In the genomic region with DNA sequence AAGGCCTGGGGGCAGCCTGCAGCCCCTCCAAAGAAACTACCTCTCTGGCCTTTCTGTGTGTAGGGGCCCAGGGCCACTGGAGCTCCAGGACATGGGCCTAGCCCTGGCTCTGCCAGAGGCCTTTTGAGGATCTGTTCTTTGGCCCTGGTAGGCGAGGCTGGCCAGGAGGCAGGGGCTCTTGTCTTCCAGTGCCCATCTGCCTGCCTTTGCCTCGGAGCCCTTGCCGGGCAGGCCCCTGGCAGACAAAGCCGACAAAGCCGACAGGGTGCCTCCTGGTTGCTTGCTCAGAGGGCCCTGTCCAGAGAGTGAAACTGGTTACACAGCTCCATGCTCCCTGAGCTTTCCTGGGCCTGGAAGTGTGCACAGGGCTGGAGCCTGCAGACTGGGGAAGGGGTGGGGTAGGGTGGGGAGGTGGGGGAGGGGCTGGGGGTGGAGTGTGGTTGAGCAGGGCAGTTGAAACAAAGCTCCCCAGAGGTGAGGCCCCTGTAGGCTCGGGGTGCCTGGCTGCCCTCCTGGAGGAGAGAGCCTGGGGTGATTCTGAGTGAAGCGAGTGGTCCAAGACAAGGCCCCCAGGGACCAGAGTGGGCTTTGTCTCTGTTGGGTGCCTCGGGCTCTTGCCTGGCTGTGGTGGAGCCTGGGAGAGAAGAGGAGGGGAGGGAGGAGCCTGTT, we compare ENCODE assay signal across 1 cellular context.
TF ChIP-seq lines count a peak whose summit lies in the region.

No MANE protein-coding gene starts in this region.

TF ChIP-seq in K562, 482 proteins besides CTCF, POLR2A, EP300 and RAD21 (continues in another document):
- TF ChIP-seq, protein P1, sequence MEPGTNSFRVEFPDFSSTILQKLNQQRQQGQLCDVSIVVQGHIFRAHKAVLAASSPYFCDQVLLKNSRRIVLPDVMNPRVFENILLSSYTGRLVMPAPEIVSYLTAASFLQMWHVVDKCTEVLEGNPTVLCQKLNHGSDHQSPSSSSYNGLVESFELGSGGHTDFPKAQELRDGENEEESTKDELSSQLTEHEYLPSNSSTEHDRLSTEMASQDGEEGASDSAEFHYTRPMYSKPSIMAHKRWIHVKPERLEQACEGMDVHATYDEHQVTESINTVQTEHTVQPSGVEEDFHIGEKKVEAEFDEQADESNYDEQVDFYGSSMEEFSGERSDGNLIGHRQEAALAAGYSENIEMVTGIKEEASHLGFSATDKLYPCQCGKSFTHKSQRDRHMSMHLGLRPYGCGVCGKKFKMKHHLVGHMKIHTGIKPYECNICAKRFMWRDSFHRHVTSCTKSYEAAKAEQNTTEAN (CRISPR knock-in tag; IDR thresholded peaks at IDR 0.05) = no peak
- no peak for TF ChIP-seq CTBP1 (IDR thresholded peaks at IDR 0.05; ENCODE audit: borderline replicate concordance)
- no peak for TF ChIP-seq CBFA2T3 (IDR thresholded peaks at IDR 0.05)
- TF ChIP-seq, protein P2, sequence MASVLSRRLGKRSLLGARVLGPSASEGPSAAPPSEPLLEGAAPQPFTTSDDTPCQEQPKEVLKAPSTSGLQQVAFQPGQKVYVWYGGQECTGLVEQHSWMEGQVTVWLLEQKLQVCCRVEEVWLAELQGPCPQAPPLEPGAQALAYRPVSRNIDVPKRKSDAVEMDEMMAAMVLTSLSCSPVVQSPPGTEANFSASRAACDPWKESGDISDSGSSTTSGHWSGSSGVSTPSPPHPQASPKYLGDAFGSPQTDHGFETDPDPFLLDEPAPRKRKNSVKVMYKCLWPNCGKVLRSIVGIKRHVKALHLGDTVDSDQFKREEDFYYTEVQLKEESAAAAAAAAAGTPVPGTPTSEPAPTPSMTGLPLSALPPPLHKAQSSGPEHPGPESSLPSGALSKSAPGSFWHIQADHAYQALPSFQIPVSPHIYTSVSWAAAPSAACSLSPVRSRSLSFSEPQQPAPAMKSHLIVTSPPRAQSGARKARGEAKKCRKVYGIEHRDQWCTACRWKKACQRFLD (CRISPR knock-in tag; IDR thresholded peaks at IDR 0.05) = 0 out of 2 replicates have a peak, but pooled peaks have one; percentile 32
- no peak for TF ChIP-seq TCFL5 (CRISPR knock-in tag; conservative IDR thresholded peaks at IDR 0.05)
- 0 out of 2 replicates have a peak, but pooled peaks have one; percentile 0 for TF ChIP-seq ZNF584 (CRISPR knock-in tag; IDR thresholded peaks at IDR 0.05; ENCODE audit: low read depth)
- TF ChIP-seq ZNF165 (CRISPR knock-in tag; IDR thresholded peaks at IDR 0.05; ENCODE audit: borderline replicate concordance) = no peak
- TF ChIP-seq ZFPM2 (CRISPR knock-in tag; IDR thresholded peaks at IDR 0.05) = no peak
- TF ChIP-seq ZBTB8A (IDR thresholded peaks at IDR 0.05; ENCODE audit: partially characterized antibody) = no peak
- TF ChIP-seq U2AF1 (optimal IDR thresholded peaks at IDR 0.05; ENCODE audit: low read depth, low read length) = no peak
- peak; percentile 78 for TF ChIP-seq ZFX (CRISPR knock-in tag; IDR thresholded peaks at IDR 0.05)
- 0 out of 2 replicates have a peak, but pooled peaks have one; percentile 35 for TF ChIP-seq ELF2 (CRISPR knock-in tag; IDR thresholded peaks at IDR 0.05)
- no peak for TF ChIP-seq CBFB (CRISPR knock-in tag; IDR thresholded peaks at IDR 0.05)
- TF ChIP-seq HDAC6 (IDR thresholded peaks at IDR 0.05; ENCODE audit: low read depth, low read length) = no peak
- TF ChIP-seq FOXM1 (IDR thresholded peaks at IDR 0.05; ENCODE audit: low read depth) = no peak
- TF ChIP-seq FOXM1 (CRISPR knock-in tag; IDR thresholded peaks at IDR 0.05; ENCODE audit: low read depth) = 0 out of 2 replicates have a peak, but pooled peaks have one; percentile 37
- no peak for TF ChIP-seq LARP7 (IDR thresholded peaks at IDR 0.05)
- TF ChIP-seq, protein P3, sequence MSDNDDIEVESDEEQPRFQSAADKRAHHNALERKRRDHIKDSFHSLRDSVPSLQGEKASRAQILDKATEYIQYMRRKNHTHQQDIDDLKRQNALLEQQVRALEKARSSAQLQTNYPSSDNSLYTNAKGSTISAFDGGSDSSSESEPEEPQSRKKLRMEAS (CRISPR knock-in tag; IDR thresholded peaks at IDR 0.05) = no peak
- no peak for TF ChIP-seq NCOA4 (IDR thresholded peaks at IDR 0.05; ENCODE audit: partially characterized antibody)
- TF ChIP-seq ARNT (IDR thresholded peaks at IDR 0.05) = no peak
- no peak for TF ChIP-seq POLR2AphosphoS5 (IDR thresholded peaks at IDR 0.05; ENCODE audit: control insufficient read depth, insufficient read depth, low read depth, low read length)
- TF ChIP-seq MBD2 (IDR thresholded peaks at IDR 0.05; ENCODE audit: borderline replicate concordance, low read depth) = no peak
- no peak for TF ChIP-seq ZZZ3 (IDR thresholded peaks at IDR 0.05)
- no peak for TF ChIP-seq SETDB1 (IDR thresholded peaks at IDR 0.05; ENCODE audit: low read length)
- TF ChIP-seq BDP1 (IDR thresholded peaks at IDR 0.05; ENCODE audit: insufficient read depth, insufficient read length) = no peak
- peak; percentile 5; the same call in 1 of the 2 replicates for TF ChIP-seq MTA3 (IDR thresholded peaks at IDR 0.05; ENCODE audit: borderline replicate concordance)
- TF ChIP-seq, protein P4, sequence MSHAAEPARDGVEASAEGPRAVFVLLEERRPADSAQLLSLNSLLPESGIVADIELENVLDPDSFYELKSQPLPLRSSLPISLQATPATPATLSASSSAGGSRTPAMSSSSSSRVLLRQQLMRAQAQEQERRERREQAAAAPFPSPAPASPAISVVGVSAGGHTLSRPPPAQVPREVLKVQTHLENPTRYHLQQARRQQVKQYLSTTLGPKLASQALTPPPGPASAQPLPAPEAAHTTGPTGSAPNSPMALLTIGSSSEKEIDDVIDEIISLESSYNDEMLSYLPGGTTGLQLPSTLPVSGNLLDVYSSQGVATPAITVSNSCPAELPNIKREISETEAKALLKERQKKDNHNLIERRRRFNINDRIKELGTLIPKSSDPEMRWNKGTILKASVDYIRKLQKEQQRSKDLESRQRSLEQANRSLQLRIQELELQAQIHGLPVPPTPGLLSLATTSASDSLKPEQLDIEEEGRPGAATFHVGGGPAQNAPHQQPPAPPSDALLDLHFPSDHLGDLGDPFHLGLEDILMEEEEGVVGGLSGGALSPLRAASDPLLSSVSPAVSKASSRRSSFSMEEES (CRISPR knock-in tag; IDR thresholded peaks at IDR 0.05) = no peak
- no peak for TF ChIP-seq SMARCA4 (IDR thresholded peaks at IDR 0.05)
- no peak for TF ChIP-seq TEAD1 (CRISPR knock-in tag; IDR thresholded peaks at IDR 0.05)
- TF ChIP-seq ATF1 (CRISPR knock-in tag; IDR thresholded peaks at IDR 0.05) = no peak
- TF ChIP-seq ATF1 (tag; IDR thresholded peaks at IDR 0.05) = 0 out of 2 replicates have a peak, but pooled peaks have one; percentile 0
- TF ChIP-seq ZNF384 (IDR thresholded peaks at IDR 0.05; ENCODE audit: low read depth, low read length) = no peak
- TF ChIP-seq, protein P5, sequence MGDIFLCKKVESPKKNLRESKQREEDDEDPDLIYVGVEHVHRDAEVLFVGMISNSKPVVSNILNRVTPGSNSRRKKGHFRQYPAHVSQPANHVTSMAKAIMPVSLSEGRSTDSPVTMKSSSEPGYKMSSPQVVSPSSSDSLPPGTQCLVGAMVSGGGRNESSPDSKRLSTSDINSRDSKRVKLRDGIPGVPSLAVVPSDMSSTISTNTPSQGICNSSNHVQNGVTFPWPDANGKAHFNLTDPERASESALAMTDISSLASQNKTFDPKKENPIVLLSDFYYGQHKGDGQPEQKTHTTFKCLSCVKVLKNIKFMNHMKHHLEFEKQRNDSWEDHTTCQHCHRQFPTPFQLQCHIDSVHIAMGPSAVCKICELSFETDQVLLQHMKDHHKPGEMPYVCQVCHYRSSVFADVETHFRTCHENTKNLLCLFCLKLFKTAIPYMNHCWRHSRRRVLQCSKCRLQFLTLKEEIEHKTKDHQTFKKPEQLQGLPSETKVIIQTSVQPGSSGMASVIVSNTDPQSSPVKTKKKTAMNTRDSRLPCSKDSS (IDR thresholded peaks at IDR 0.05; ENCODE audit: low read depth, partially characterized antibody) = no peak
- TF ChIP-seq ZNF589 (CRISPR knock-in tag; IDR thresholded peaks at IDR 0.05; ENCODE audit: low read depth) = peak; percentile 38; the same call in 1 of the 2 replicates
- TF ChIP-seq SP2 (IDR thresholded peaks at IDR 0.05; ENCODE audit: extremely low read depth, low read depth, low read length, poor library complexity, severe bottlenecking) = no peak
- no peak for TF ChIP-seq KDM5B (IDR thresholded peaks at IDR 0.05; ENCODE audit: insufficient replicate concordance, low read depth, low read length)
- TF ChIP-seq, protein P6, sequence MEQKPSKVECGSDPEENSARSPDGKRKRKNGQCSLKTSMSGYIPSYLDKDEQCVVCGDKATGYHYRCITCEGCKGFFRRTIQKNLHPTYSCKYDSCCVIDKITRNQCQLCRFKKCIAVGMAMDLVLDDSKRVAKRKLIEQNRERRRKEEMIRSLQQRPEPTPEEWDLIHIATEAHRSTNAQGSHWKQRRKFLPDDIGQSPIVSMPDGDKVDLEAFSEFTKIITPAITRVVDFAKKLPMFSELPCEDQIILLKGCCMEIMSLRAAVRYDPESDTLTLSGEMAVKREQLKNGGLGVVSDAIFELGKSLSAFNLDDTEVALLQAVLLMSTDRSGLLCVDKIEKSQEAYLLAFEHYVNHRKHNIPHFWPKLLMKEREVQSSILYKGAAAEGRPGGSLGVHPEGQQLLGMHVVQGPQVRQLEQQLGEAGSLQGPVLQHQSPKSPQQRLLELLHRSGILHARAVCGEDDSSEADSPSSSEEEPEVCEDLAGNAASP (IDR thresholded peaks at IDR 0.05) = no peak
- TF ChIP-seq, protein P7, sequence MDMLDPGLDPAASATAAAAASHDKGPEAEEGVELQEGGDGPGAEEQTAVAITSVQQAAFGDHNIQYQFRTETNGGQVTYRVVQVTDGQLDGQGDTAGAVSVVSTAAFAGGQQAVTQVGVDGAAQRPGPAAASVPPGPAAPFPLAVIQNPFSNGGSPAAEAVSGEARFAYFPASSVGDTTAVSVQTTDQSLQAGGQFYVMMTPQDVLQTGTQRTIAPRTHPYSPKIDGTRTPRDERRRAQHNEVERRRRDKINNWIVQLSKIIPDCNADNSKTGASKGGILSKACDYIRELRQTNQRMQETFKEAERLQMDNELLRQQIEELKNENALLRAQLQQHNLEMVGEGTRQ (CRISPR knock-in tag; IDR thresholded peaks at IDR 0.05) = no peak
- TF ChIP-seq, protein P8, sequence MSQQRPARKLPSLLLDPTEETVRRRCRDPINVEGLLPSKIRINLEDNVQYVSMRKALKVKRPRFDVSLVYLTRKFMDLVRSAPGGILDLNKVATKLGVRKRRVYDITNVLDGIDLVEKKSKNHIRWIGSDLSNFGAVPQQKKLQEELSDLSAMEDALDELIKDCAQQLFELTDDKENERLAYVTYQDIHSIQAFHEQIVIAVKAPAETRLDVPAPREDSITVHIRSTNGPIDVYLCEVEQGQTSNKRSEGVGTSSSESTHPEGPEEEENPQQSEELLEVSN (IDR thresholded peaks at IDR 0.05; ENCODE audit: borderline replicate concordance in 1 of 2, extremely low read depth in 1 of 2, insufficient read depth in 1 of 2, insufficient read length in 1 of 2, low read depth in 1 of 2, low read length in 1 of 2, poor library complexity in 1 of 2, severe bottlenecking in 1 of 2) = no peak
- TF ChIP-seq ZSCAN32 (CRISPR knock-in tag; IDR thresholded peaks at IDR 0.05) = no peak
- TF ChIP-seq PTBP1 (IDR thresholded peaks at IDR 0.05; ENCODE audit: low read depth, low read length) = no peak
- TF ChIP-seq L3MBTL2 (IDR thresholded peaks at IDR 0.05) = peak; percentile 17; the same call in 1 of the 2 replicates
- TF ChIP-seq NFIX (CRISPR knock-in tag; IDR thresholded peaks at IDR 0.05; ENCODE audit: low read depth) = no peak
- peak; percentile 43; the same call in 1 of the 2 replicates for TF ChIP-seq RBFOX2 (IDR thresholded peaks at IDR 0.05; ENCODE audit: low read depth, low read length)
- TF ChIP-seq SMAD1 (IDR thresholded peaks at IDR 0.05; ENCODE audit: low read depth, low read length, partially characterized antibody) = no peak
- TF ChIP-seq, protein P9, sequence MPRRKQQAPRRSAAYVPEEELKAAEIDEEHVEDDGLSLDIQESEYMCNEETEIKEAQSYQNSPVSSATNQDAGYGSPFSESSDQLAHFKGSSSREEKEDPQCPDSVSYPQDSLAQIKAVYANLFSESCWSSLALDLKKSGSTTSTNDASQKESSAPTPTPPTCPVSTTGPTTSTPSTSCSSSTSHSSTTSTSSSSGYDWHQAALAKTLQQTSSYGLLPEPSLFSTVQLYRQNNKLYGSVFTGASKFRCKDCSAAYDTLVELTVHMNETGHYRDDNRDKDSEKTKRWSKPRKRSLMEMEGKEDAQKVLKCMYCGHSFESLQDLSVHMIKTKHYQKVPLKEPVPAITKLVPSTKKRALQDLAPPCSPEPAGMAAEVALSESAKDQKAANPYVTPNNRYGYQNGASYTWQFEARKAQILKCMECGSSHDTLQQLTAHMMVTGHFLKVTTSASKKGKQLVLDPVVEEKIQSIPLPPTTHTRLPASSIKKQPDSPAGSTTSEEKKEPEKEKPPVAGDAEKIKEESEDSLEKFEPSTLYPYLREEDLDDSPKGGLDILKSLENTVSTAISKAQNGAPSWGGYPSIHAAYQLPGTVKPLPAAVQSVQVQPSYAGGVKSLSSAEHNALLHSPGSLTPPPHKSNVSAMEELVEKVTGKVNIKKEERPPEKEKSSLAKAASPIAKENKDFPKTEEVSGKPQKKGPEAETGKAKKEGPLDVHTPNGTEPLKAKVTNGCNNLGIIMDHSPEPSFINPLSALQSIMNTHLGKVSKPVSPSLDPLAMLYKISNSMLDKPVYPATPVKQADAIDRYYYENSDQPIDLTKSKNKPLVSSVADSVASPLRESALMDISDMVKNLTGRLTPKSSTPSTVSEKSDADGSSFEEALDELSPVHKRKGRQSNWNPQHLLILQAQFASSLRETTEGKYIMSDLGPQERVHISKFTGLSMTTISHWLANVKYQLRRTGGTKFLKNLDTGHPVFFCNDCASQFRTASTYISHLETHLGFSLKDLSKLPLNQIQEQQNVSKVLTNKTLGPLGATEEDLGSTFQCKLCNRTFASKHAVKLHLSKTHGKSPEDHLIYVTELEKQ (CRISPR knock-in tag; IDR thresholded peaks at IDR 0.05) = no peak
- no peak for TF ChIP-seq ZNF354B (CRISPR knock-in tag; IDR thresholded peaks at IDR 0.05)
- TF ChIP-seq TAF1 (IDR thresholded peaks at IDR 0.05; ENCODE audit: control insufficient read depth, extremely low read depth, insufficient read depth, low read length, severe bottlenecking) = no peak
- TF ChIP-seq ZNF140 (CRISPR knock-in tag; IDR thresholded peaks at IDR 0.05) = no peak
- TF ChIP-seq PPARD (CRISPR knock-in tag; IDR thresholded peaks at IDR 0.05) = no peak
- TF ChIP-seq RBM34 (IDR thresholded peaks at IDR 0.05; ENCODE audit: borderline replicate concordance, insufficient read depth, low read length) = no peak
- no peak for TF ChIP-seq GATAD2A (IDR thresholded peaks at IDR 0.05)
- TF ChIP-seq HLTF (IDR thresholded peaks at IDR 0.05) = no peak
- TF ChIP-seq, protein P10, sequence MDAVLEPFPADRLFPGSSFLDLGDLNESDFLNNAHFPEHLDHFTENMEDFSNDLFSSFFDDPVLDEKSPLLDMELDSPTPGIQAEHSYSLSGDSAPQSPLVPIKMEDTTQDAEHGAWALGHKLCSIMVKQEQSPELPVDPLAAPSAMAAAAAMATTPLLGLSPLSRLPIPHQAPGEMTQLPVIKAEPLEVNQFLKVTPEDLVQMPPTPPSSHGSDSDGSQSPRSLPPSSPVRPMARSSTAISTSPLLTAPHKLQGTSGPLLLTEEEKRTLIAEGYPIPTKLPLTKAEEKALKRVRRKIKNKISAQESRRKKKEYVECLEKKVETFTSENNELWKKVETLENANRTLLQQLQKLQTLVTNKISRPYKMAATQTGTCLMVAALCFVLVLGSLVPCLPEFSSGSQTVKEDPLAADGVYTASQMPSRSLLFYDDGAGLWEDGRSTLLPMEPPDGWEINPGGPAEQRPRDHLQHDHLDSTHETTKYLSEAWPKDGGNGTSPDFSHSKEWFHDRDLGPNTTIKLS (IDR thresholded peaks at IDR 0.05; ENCODE audit: borderline replicate concordance, low read depth) = no peak
- TF ChIP-seq POLR2G (IDR thresholded peaks at IDR 0.05; ENCODE audit: low read depth, low read length) = peak; percentile 67
- TF ChIP-seq HOXB6 (CRISPR knock-in tag; IDR thresholded peaks at IDR 0.05; ENCODE audit: borderline replicate concordance) = no peak
- no peak for TF ChIP-seq KDM1A (IDR thresholded peaks at IDR 0.05)
- no peak for TF ChIP-seq ZNF785 (CRISPR knock-in tag; IDR thresholded peaks at IDR 0.05)
